Comparison of ENCODE assay signal across 18 cellular contexts in the genomic region with DNA sequence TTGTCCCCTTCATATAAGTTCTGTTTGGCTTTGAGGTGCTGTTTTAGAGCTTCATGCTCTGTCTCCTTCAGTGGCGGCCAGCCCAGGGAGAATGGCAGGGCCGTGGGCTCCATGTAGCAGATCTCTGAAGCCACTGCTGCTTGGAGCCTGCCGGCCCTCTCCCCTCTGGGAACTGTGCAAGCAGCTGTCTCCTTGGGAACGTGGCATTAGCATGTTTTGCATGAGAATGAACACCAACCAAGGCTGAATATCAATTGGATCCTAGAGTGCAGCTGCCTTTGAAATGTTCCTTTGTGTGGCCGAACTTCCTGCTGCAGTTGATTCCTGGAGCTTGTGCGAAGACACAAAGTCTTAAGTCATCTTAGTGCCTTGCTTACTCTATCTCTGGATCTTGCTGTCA. TPM values are rescaled to one million over a fixed set of nuclear protein-coding genes. Genes with fewer than 3 reads are reported as not detected.
A peak's percentile ranks its signal among the peaks of the same experiment; 100 is the strongest.
DNase-seq lines count a peak whose midpoint lies in the region; ATAC-seq and TF ChIP-seq lines count a peak whose summit lies in the region.
"Had no signal": no experiment of that assay in that cellular context is flagged by ENCODE, and none has a peak within 500 bp of the region (broad histone marks: within the 10 kb centered on the region; RNA-seq: fewer than 3 reads in every experiment).

No MANE protein-coding gene starts in this region.

- H3K36me3 Mint-ChIP-seq in activated T-helper 17 cell treated with anti-CD3 and anti-CD28 coated beads, Interleukin-2, amount 50 U/mL, for 72 hours (ENCODE audit: low read depth): no peaks in the 10 kb centered on the region
- H3K36me3 Mint-ChIP-seq: immature natural killer cell had no signal

- peaks cover 0 to 2% (median 0%) of the 10 kb centered on the region in 7 donors for H3K27me3 ChIP-seq in spleen (replicated peaks in 1 of 7)
- H3K27me3 ChIP-seq: brain microvascular endothelial cell, SJSA1, thyroid gland had no signal

- H3K27ac Mint-ChIP-seq in activated T-helper 17 cell treated with anti-CD3 and anti-CD28 coated beads, Interleukin-2, amount 50 U/mL, for 72 hours: no peak overlapping the region
- H3K27ac Mint-ChIP-seq: immature natural killer cell had no signal

- intact Hi-C loops in spleen (cut with DNase I; ENCODE audit: low total_unique reads): no loop called here

- H3K4me1 Mint-ChIP-seq in activated T-helper 17 cell treated with anti-CD3 and anti-CD28 coated beads, Interleukin-2, amount 50 U/mL, for 72 hours: no peaks in the 10 kb centered on the region
- H3K4me1 Mint-ChIP-seq: immature natural killer cell had no signal

- no peaks in the 10 kb centered on the region for H3K9me3 Mint-ChIP-seq in activated T-helper 17 cell treated with anti-CD3 and anti-CD28 coated beads, Interleukin-2, amount 50 U/mL, for 72 hours
- H3K9me3 Mint-ChIP-seq: immature natural killer cell had no signal

- DNase-seq in DMS53 (lab: John Stamatoyannopoulos, UW) (peak; percentile 13), DMS53 treated with DMSO at 0.1 percent for 48 hours (lab: John Stamatoyannopoulos, UW; ENCODE audit: unreplicated experiment) (no peak), NCI-H748 treated with DMSO at 0.1 percent for 48 hours (lab: John Stamatoyannopoulos, UW) (peak; percentile 7), iPS DF 19.7 (ENCODE audit: low read depth, low spot score) (peak; percentile 93), substantia nigra (lab: John Stamatoyannopoulos, UW) (peak in 33 of 49 donors; percentile 0 to 49 (median 13)), spleen (no peak)
- DNase-seq: activated T-cell treated with anti-CD3 and anti-CD28 coated beads, Interleukin-2, amount 50 U/mL, for 48 hours; brain microvascular endothelial cell; immature natural killer cell; NCI-H524 treated with DMSO at 0.1 percent for 48 hours; thyroid gland had no signal

- TF ChIP-seq POLR2A in spleen (IDR thresholded peaks at IDR 0.05): no peak

- no peak overlapping the region for H3K4me3 ChIP-seq in spleen
- H3K4me3 ChIP-seq: K562, SJSA1, thyroid gland had no signal

- TF ChIP-seq CTCF in spleen (IDR thresholded peaks at IDR 0.05 in 8 of 11, conservative IDR thresholded peaks at IDR 0.05 in 3 of 11): no peak

- no peaks in the 10 kb centered on the region for H3K4me1 ChIP-seq in spleen
- H3K4me1 ChIP-seq: SJSA1, thyroid gland had no signal

- H3K9me3 ChIP-seq in spleen: no peaks in the 10 kb centered on the region
- H3K9me3 ChIP-seq: SJSA1, thyroid gland had no signal

- H3K27ac ChIP-seq in substantia nigra (ENCODE audit: low read depth, low read length, poor library complexity, severe bottlenecking) (peak overlapping the region; percentile 30), spleen (no peak overlapping the region)
- H3K27ac ChIP-seq: brain microvascular endothelial cell, epithelial cell of prostate, SJSA1, thyroid gland had no signal

- no peaks in the 10 kb centered on the region for H3K36me3 ChIP-seq in spleen
- H3K36me3 ChIP-seq: brain microvascular endothelial cell, SJSA1, thyroid gland had no signal

- peaks cover 6% of the 10 kb centered on the region for H3K27me3 Mint-ChIP-seq in activated T-helper 17 cell treated with anti-CD3 and anti-CD28 coated beads, Interleukin-2, amount 50 U/mL, for 72 hours

- no peak for ATAC-seq in HG03097 (IDR thresholded peaks at IDR 0.05; ENCODE audit: low FRiP score, unreplicated experiment)
- ATAC-seq in activated T-helper 17 cell treated with anti-CD3 and anti-CD28 coated beads, Interleukin-2, amount 50 U/mL, for 72 hours (replicated peaks): no peak
- ATAC-seq: activated CD4-positive, CD25-positive, alpha-beta regulatory T cell treated with anti-CD3 and anti-CD28 coated beads, Interleukin-2, amount 50 U/mL, for 24 hours; K562 had no signal

- WGBS in spleen, 5 donors: 39 to 100% (median 79%) methylated on average over 2 to 6 of the region's 6 CpGs

- no peak overlapping the region for H3K4me3 Mint-ChIP-seq in activated T-helper 17 cell treated with anti-CD3 and anti-CD28 coated beads, Interleukin-2, amount 50 U/mL, for 72 hours
- H3K4me3 Mint-ChIP-seq: immature natural killer cell had no signal

RNA-seq across cellular contexts. Expression of a gene that starts 39.1 kb away (rescaled TPM):
- not detected for total RNA-seq in spleen
- not detected for polyA plus RNA-seq in spleen
- total RNA-seq in activated T-helper 17 cell treated with anti-CD3 and anti-CD28 coated beads, Interleukin-2, amount 50 U/mL, for 72 hours: not detected
- total RNA-seq: A172, K562, SJSA1 had no signal
- polyA plus RNA-seq: immature natural killer cell, K562 had no signal

Comparison
In these comparisons a context has a peak if more than half of its experiments do, and no peak if none do; other contexts are left out.
1. DNase-seq: peak in DMS53 (single experiment), NCI-H748 treated with DMSO at 0.1 percent for 48 hours (single experiment), iPS DF 19.7 (single experiment) and substantia nigra (33 of 49); none in DMS53 treated with DMSO at 0.1 percent for 48 hours (single experiment) and spleen (single experiment).